Comparison of ENCODE assay signal across 8 cellular contexts in genomic region chr6:10837692-10837996, GRCh38. TPM values are rescaled to one million over a fixed set of nuclear protein-coding genes. Genes with fewer than 3 reads are reported as not detected.
DNase-seq lines count a peak whose midpoint lies in the region; ATAC-seq and TF ChIP-seq lines count a peak whose summit lies in the region.

No MANE protein-coding gene starts in this region.

- no peaks in the 10 kb centered on the region for H3K36me3 ChIP-seq in ES-I3 (ENCODE audit: insufficient read depth, low read length)
- no peaks in the 10 kb centered on the region for H3K36me3 ChIP-seq in MG63
- H3K36me3 ChIP-seq in smooth muscle cell (ENCODE audit: low read depth) = no peaks in the 10 kb centered on the region

- peak overlapping the region; percentile 83 for H3K4me3 Mint-ChIP-seq in activated naive CD4-positive, alpha-beta T cell treated with anti-CD3 and anti-CD28 coated beads, Interleukin-2, amount 50 U/mL, for 24 hours

- WGBS in smooth muscle cell (ENCODE audit: low lambda C conversion rate) = under 1% methylated on average over 20 of the region's 20 CpGs

- ATAC-seq in GM21717 (IDR thresholded peaks at IDR 0.05; ENCODE audit: unreplicated experiment) (no peak), GM21360 (IDR thresholded peaks at IDR 0.05; ENCODE audit: unreplicated experiment) (no peak)

- H3K79me2 ChIP-seq in smooth muscle cell (ENCODE audit: low read depth) = no peaks in the 10 kb centered on the region

- H3K27me3 ChIP-seq in MG63 = peaks cover 68% of the 10 kb centered on the region
- H3K27me3 ChIP-seq in smooth muscle cell (ENCODE audit: low read depth) = peaks cover 41% of the 10 kb centered on the region

- peak overlapping the region; percentile 77 for H2AFZ ChIP-seq in smooth muscle cell (ENCODE audit: low read depth)

- no peaks in the 10 kb centered on the region for H3K9me3 ChIP-seq in ES-I3 (ENCODE audit: control insufficient read depth, insufficient read depth, low read length)
- no peaks in the 10 kb centered on the region for H3K9me3 ChIP-seq in MG63
- no peaks in the 10 kb centered on the region for H3K9me3 ChIP-seq in smooth muscle cell (replicated peaks; ENCODE audit: low read depth)

- no peak for TF ChIP-seq CTCF in smooth muscle cell (IDR thresholded peaks at IDR 0.05; ENCODE audit: borderline replicate concordance, insufficient read depth, poor library complexity, severe bottlenecking)

- H3K4me3 ChIP-seq in MG63 (peak overlapping the region; percentile 59), iPS-11a (ENCODE audit: low read depth, low read length) (peak overlapping the region; percentile 62), smooth muscle cell (peak overlapping the region; percentile 74)

- H3K4me1 ChIP-seq in ES-I3 (ENCODE audit: insufficient read depth, low read length) = no peaks in the 10 kb centered on the region
- peaks cover 14% of the 10 kb centered on the region for H3K4me1 ChIP-seq in smooth muscle cell (ENCODE audit: low read depth)

- peaks cover 4% of the 10 kb centered on the region for H3K9me3 Mint-ChIP-seq in activated naive CD4-positive, alpha-beta T cell treated with anti-CD3 and anti-CD28 coated beads, Interleukin-2, amount 50 U/mL, for 24 hours

- peak; percentile 23 for DNase-seq in MG63
- DNase-seq in smooth muscle cell (lab: John Stamatoyannopoulos, UW; ENCODE audit: unreplicated experiment) = no peak
- no peak for DNase-seq in hepatic stellate cell (ENCODE audit: low spot score)

- peak overlapping the region; percentile 57 for H3K27ac ChIP-seq in smooth muscle cell (ENCODE audit: low read depth)

- peaks cover 44% of the 10 kb centered on the region for H3K27me3 Mint-ChIP-seq in activated naive CD4-positive, alpha-beta T cell treated with anti-CD3 and anti-CD28 coated beads, Interleukin-2, amount 50 U/mL, for 24 hours

- H4K20me1 ChIP-seq in smooth muscle cell (ENCODE audit: low read depth) = no peaks in the 10 kb centered on the region

- peaks cover 22% of the 10 kb centered on the region for H3K4me1 Mint-ChIP-seq in activated naive CD4-positive, alpha-beta T cell treated with anti-CD3 and anti-CD28 coated beads, Interleukin-2, amount 50 U/mL, for 24 hours

- H3K27ac Mint-ChIP-seq in activated naive CD4-positive, alpha-beta T cell treated with anti-CD3 and anti-CD28 coated beads, Interleukin-2, amount 50 U/mL, for 24 hours = no peak overlapping the region

- H3K36me3 Mint-ChIP-seq in activated naive CD4-positive, alpha-beta T cell treated with anti-CD3 and anti-CD28 coated beads, Interleukin-2, amount 50 U/mL, for 24 hours = peaks cover 2% of the 10 kb centered on the region

- H3K4me2 ChIP-seq in smooth muscle cell = peak overlapping the region; percentile 99

- H3F3A ChIP-seq in smooth muscle cell (ENCODE audit: low read depth) = no peaks in the 10 kb centered on the region

- H3K9ac ChIP-seq in ES-I3 (ENCODE audit: low read depth, low read length) (peak overlapping the region; percentile 81), smooth muscle cell (ENCODE audit: low read depth) (peak overlapping the region; percentile 94)

RNA-seq across cellular contexts. Expression of gene MAK, which starts 0.7 kb away (rescaled TPM):
- 0.13 TPM in 1 of 2 replicates, not detected in the other for total RNA-seq in MG63 (2014; rRNA removed; shearing (Covaris generic); ENCODE audit: low replicate concordance)
- total RNA-seq in smooth muscle cell = not detected in 2 replicates
- 0.07 and 0.14 TPM in 2 replicates for polyA plus RNA-seq in smooth muscle cell

RNA-seq across cellular contexts. Expression of gene GCM2, which starts 44.2 kb away (rescaled TPM):
- not detected in 2 replicates for total RNA-seq in MG63 (2014; rRNA removed; shearing (Covaris generic); ENCODE audit: low replicate concordance)
- not detected in 2 replicates for total RNA-seq in smooth muscle cell
- 0.13 TPM in 1 of 2 replicates, not detected in the other for polyA plus RNA-seq in smooth muscle cell

RNA-seq across cellular contexts. Expression of gene SYCP2L, which starts 49.2 kb away (rescaled TPM):
- total RNA-seq in MG63 (2014; rRNA removed; shearing (Covaris generic); ENCODE audit: low replicate concordance) = 0.99 and 2.9 TPM in 2 replicates
- total RNA-seq in smooth muscle cell = 2.8 and 6.4 TPM in 2 replicates
- 0.74 and 0.86 TPM in 2 replicates for polyA plus RNA-seq in smooth muscle cell
